In genomic region chr7:28145090-28145626, GRCh38 we compare ENCODE assay signal across 1 cellular context.
TF ChIP-seq lines count a peak whose summit lies in the region.

No MANE protein-coding gene starts in this region.

TF ChIP-seq in K562, 482 proteins besides CTCF, POLR2A, EP300 and RAD21 (continued from another document):
- TF ChIP-seq THRA (IDR thresholded peaks at IDR 0.05) (no peak), TAF15 (IDR thresholded peaks at IDR 0.05; ENCODE audit: low read depth, low read length) (no peak)
